Comparison of ENCODE assay signal across 5 cellular contexts in the genomic region with DNA sequence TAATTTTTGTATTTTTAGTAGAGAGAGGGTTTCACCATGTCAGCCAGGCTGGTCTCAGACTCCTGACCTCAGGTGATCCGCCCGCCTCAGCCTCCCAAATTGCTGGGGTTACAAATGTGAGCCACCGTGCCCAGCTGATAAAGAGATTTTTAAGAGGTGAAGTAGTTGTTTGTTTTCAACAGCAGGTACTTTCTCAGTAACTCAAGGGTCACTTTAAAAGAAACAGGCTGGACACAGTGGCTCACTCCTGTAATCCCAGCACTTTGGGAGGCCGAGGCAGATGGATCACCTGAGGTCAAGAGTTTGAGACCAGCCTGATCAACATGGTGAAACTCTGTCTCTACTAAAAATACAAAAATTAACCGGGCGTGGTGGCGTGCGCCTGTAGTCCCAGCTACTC. TPM values are rescaled to one million over a fixed set of nuclear protein-coding genes. Genes with fewer than 3 reads are reported as not detected.
DNase-seq lines count a peak whose midpoint lies in the region; ATAC-seq and TF ChIP-seq lines count a peak whose summit lies in the region.
"Not testable (repeated sequence)": the region's sequence is repeated elsewhere in the genome, so short reads cannot be mapped to it uniquely, and the experiment has no call there.

No MANE protein-coding gene starts in this region.

- H3K36me3 ChIP-seq in left lung (peaks cover 0 to 26% of the 10 kb centered on the region in 2 donors), lower lobe of right lung (peaks cover 19% of the 10 kb centered on the region), lung (ENCODE audit: control insufficient read depth in 2 of 2, insufficient read depth in 2 of 2, low read length in 2 of 2) (peaks cover 9 to 16% of the 10 kb centered on the region in 2 donors), upper lobe of right lung (peaks cover 23% of the 10 kb centered on the region)

- intact Hi-C loops in left lung (cut with DNase I); lower lobe of right lung (cut with DNase I); upper lobe of right lung (cut with DNase I): not testable (repeated sequence)

- not testable (repeated sequence) for TF ChIP-seq CTCF in left lung (IDR thresholded peaks at IDR 0.05); lower lobe of right lung (IDR thresholded peaks at IDR 0.05); lung (IDR thresholded peaks at IDR 0.05; ENCODE audit: control extremely low read depth, extremely low read depth); upper lobe of right lung (IDR thresholded peaks at IDR 0.05)

- not testable (repeated sequence) for H3K4me3 ChIP-seq in left lung, lower lobe of right lung, lung, upper lobe of right lung

- ATAC-seq in left lung, result peak; percentile 68
- peak; percentile 49 to 87 for ATAC-seq in lower lobe of right lung
- ATAC-seq in lung (ENCODE audit: insufficient read depth, low FRiP score), result peak; percentile 19
- peak; percentile 65 for ATAC-seq in upper lobe of right lung

- not testable (repeated sequence) for H3K4me1 ChIP-seq in left lung; lower lobe of right lung; lung (ENCODE audit: control insufficient read depth in 2 of 2, insufficient read depth in 2 of 2, low read length in 2 of 2); upper lobe of right lung

- H3K27ac ChIP-seq in left lung; lower lobe of right lung; lung (ENCODE audit: low read depth in 1 of 2, low read length in 1 of 2); upper lobe of right lung: not testable (repeated sequence)

- 76 to 78% methylated on average over 8 of the region's 8 CpGs for WGBS in lung, 2 donors

- H3K9me3 ChIP-seq in left lung; lower lobe of right lung; lung (ENCODE audit: control insufficient read depth in 2 of 2, insufficient read depth in 1 of 2, low read length in 1 of 2); upper lobe of right lung: not testable (repeated sequence)

- H3K27me3 ChIP-seq in left lung; lower lobe of right lung (ENCODE audit: low read depth); lung (ENCODE audit: control insufficient read depth, insufficient read depth); upper lobe of right lung: not testable (repeated sequence)

- DNase-seq in left lung; lung (ENCODE audit: low spot score); upper lobe of right lung: not testable (repeated sequence)
- DNase-seq in lower lobe of right lung, result peak; percentile 49
- peak; percentile 35 for DNase-seq in mesenteric fat pad (ENCODE audit: low spot score)

RNA-seq across cellular contexts. Expression of gene TYW1B, which starts 24.2 kb away (rescaled TPM):
- total RNA-seq in left lung, result 1 to 10 TPM; 2.4 to 9.7 TPM
- total RNA-seq in lower lobe of right lung, result 6.8 TPM
- total RNA-seq in lung, result 10 to 100 TPM in 1 of 2 donors, 1 to 10 TPM in 1; 2.1 to 10.1 TPM
- polyA plus RNA-seq in lung, result 1 to 10 TPM in 1 of 2 donors, under 1 TPM in 1; 0.90 to 1.1 TPM
- total RNA-seq in mesenteric fat pad, result 2.4 TPM
- 6.7 TPM for total RNA-seq in upper lobe of right lung
